ENCODE assay signal across 8 cellular contexts in genomic region chr15:82985688-82986441, GRCh38. TPM values are rescaled to one million over a fixed set of nuclear protein-coding genes. Genes with fewer than 3 reads are reported as not detected.
DNase-seq lines count a peak whose midpoint lies in the region; ATAC-seq and TF ChIP-seq lines count a peak whose summit lies in the region.

Gene RAMAC (plus strand): TSS chr15:82986210. CDS start chr15:82989019, 2,809 bp downstream.

- H3K27me3 Mint-ChIP-seq in IgD-negative memory B cell: no peaks in the 10 kb centered on the region

- TF ChIP-seq POLR2A in erythroblast (IDR thresholded peaks at IDR 0.05; ENCODE audit: low read length): peak; percentile 92

- peak within 1 kb of the TSS; percentile 79 to 98 for H3K4me3 ChIP-seq in mucosa of rectum (ENCODE audit: low read length in 2 of 2)

- peak within 1 kb of the TSS; percentile 87 to 100 (median 96) for H3K4me3 Mint-ChIP-seq in IgD-negative memory B cell

- no peaks in the 10 kb centered on the region for H3K27me3 ChIP-seq in mucosa of rectum (ENCODE audit: control insufficient read depth in 2 of 2, insufficient read depth in 2 of 2, low read length in 2 of 2)

- H3K9me3 ChIP-seq in mucosa of rectum (ENCODE audit: control insufficient read depth in 2 of 2, low read length in 2 of 2): no peaks in the 10 kb centered on the region

- DNase-seq in DMS114 treated with DMSO at 0.1 percent for 48 hours (lab: John Stamatoyannopoulos, UW; ENCODE audit: unreplicated experiment): peak; percentile 96
- DNase-seq in OCI-M2 (lab: John Stamatoyannopoulos, UW; ENCODE audit: unreplicated experiment): peak; percentile 45
- DNase-seq in activated T-cell treated with anti-CD3 and anti-CD28 coated beads for 48 hours (ENCODE audit: low read depth): peak; percentile 82
- peak; percentile 98 for DNase-seq in erythroblast (lab: John Stamatoyannopoulos, UW)
- peak; percentile 92 for DNase-seq in stimulated activated CD8-positive, alpha-beta memory T cell treated with anti-CD3 and anti-CD28 coated beads, Interleukin-4, amount 100 ng/mL, for 48 hours

- H3K27ac ChIP-seq in mucosa of rectum (ENCODE audit: low read depth in 2 of 2, low read length in 2 of 2): peak within 1 kb of the TSS; percentile 75 to 81

- peaks cover 15 to 17% (median 17%) of the 10 kb centered on the region in 3 donors for H3K4me1 Mint-ChIP-seq in IgD-negative memory B cell

- H3K27ac Mint-ChIP-seq in IgD-negative memory B cell: peak within 1 kb of the TSS; percentile 11 to 88 (median 69)

- peaks cover 3 to 19% of the 10 kb centered on the region in 2 donors for H3K36me3 ChIP-seq in mucosa of rectum (ENCODE audit: control insufficient read depth in 2 of 2, insufficient read depth in 2 of 2, low read length in 2 of 2)

- peak; percentile 97 for ATAC-seq in GM21529 (IDR thresholded peaks at IDR 0.05; ENCODE audit: unreplicated experiment)

- peak within 1 kb of the TSS; percentile 68 to 74 for H3K9ac ChIP-seq in mucosa of rectum (ENCODE audit: low read depth in 1 of 2, low read length in 2 of 2)

- no peaks in the 10 kb centered on the region for H3K9me3 Mint-ChIP-seq in IgD-negative memory B cell

- H3K36me3 Mint-ChIP-seq in IgD-negative memory B cell: no peaks in the 10 kb centered on the region

- H3K4me1 ChIP-seq in mucosa of rectum (ENCODE audit: control insufficient read depth in 2 of 2, insufficient read depth in 2 of 2, low read length in 2 of 2): peaks cover 5 to 7% of the 10 kb centered on the region in 2 donors

RNA-seq across cellular contexts. Expression of gene RAMAC, which starts in this region (rescaled TPM):
- polyA plus RNA-seq in IgD-negative memory B cell: 38.2 TPM

Comparison
In these comparisons a context has a peak if more than half of its experiments do, and no peak if none do; other contexts are left out.
1. Peak in every context shown above with its lines: DNase-seq, ATAC-seq, H3K4me3 ChIP-seq and H3K27ac ChIP-seq.
2. DNase-seq: peak in every context shown above with its lines; median percentile 98 in erythroblast; 96 in DMS114 treated with DMSO at 0.1 percent for 48 hours; 92 in stimulated activated CD8-positive, alpha-beta memory T cell treated with anti-CD3 and anti-CD28 coated beads, Interleukin-4, amount 100 ng/mL, for 48 hours; 82 in activated T-cell treated with anti-CD3 and anti-CD28 coated beads for 48 hours; 45 in OCI-M2.